Comparison of ENCODE assay signal across 1 cellular context in genomic region chr9:126965077-126965476, GRCh38.
TF ChIP-seq lines count a peak whose summit lies in the region.

No MANE protein-coding gene starts in this region.

TF ChIP-seq in WTC11, 78 proteins besides CTCF, POLR2A, EP300 and RAD21 (continued from another document):
- TF ChIP-seq STAT6 (CRISPR knock-in tag; conservative IDR thresholded peaks at IDR 0.05; ENCODE audit: low read depth) (no peak), SMAD4 (CRISPR knock-in tag; IDR thresholded peaks at IDR 0.05) (no peak)
